8 cellular contexts compared by ENCODE assay signal in genomic region chr17:40098846-40099626, GRCh38. TPM values are rescaled to one million over a fixed set of nuclear protein-coding genes. Genes with fewer than 3 reads are reported as not detected.
DNase-seq lines count a peak whose midpoint lies in the region; ATAC-seq, FAIRE-seq and TF ChIP-seq lines count a peak whose summit lies in the region.

No MANE protein-coding gene starts in this region.

- peak; percentile 71 for ATAC-seq in HG02885 (IDR thresholded peaks at IDR 0.05; ENCODE audit: poor library complexity, unreplicated experiment)

- peak overlapping the region; percentile 81 for H3K27ac Mint-ChIP-seq in T-helper 2 cell treated with Interferon-gamma antibody and Interleukin-4, amounts not matched to agents 5 μg/mL and 100 μg/mL, for 36 hours

- H3K27me3 ChIP-seq in right atrium auricular region = no peaks in the 10 kb centered on the region

- FAIRE-seq in urothelium cell line (lab: Jason Lieb, UNC) = peak; percentile 86

- no peaks in the 10 kb centered on the region for H3K27me3 Mint-ChIP-seq in T-helper 2 cell treated with Interferon-gamma antibody and Interleukin-4, amounts not matched to agents 5 μg/mL and 100 μg/mL, for 36 hours (ENCODE audit: low read depth)

- DNase-seq in GM13976 (ENCODE audit: low spot score) (peak; percentile 96), NCI-H187 (lab: John Stamatoyannopoulos, UW) (peak; percentile 92 to 95), anterior cingulate cortex (lab: John Stamatoyannopoulos, UW) (peak; percentile 72 to 100 (median 96)), right atrium auricular region (ENCODE audit: low spot score) (peak; percentile 100), pulmonary artery endothelial cell (ENCODE audit: low read depth, low spot score) (peak; percentile 84), urothelium cell line (ENCODE audit: low spot score) (peak; percentile 99)
- DNase-seq in T-helper 2 cell treated with Interferon-gamma antibody and Interleukin-4, amounts not matched to agents 5 μg/mL and 100 μg/mL, for 36 hours (ENCODE audit: low spot score) = peak; percentile 94

- peaks cover 34% of the 10 kb centered on the region for H3K36me3 ChIP-seq in right atrium auricular region

- no peak for TF ChIP-seq CTCF in GM13976 (IDR thresholded peaks at IDR 0.05; ENCODE audit: borderline replicate concordance, control extremely low read depth, extremely low read depth, insufficient read depth, missing control alignments)
- no peak for TF ChIP-seq CTCF in right atrium auricular region (IDR thresholded peaks at IDR 0.05)

- peak overlapping the region; percentile 97 to 98 for H3K27ac ChIP-seq in right atrium auricular region

- peak overlapping the region; percentile 90 for H3K4me3 Mint-ChIP-seq in T-helper 2 cell treated with Interferon-gamma antibody and Interleukin-4, amounts not matched to agents 5 μg/mL and 100 μg/mL, for 36 hours

- no peaks in the 10 kb centered on the region for H3K9me3 ChIP-seq in right atrium auricular region

- H3K9me3 Mint-ChIP-seq in T-helper 2 cell treated with Interferon-gamma antibody and Interleukin-4, amounts not matched to agents 5 μg/mL and 100 μg/mL, for 36 hours = no peaks in the 10 kb centered on the region

- in situ Hi-C loops in GM13976 (cut with MboI; ENCODE audit: low sequenced_read_pairs, unreplicated experiment) = no loop called here

- H3K36me3 Mint-ChIP-seq in T-helper 2 cell treated with Interferon-gamma antibody and Interleukin-4, amounts not matched to agents 5 μg/mL and 100 μg/mL, for 36 hours (ENCODE audit: low read depth) = peaks cover 24% of the 10 kb centered on the region

- H3K4me3 ChIP-seq in right atrium auricular region = peak overlapping the region; percentile 67 to 71

- H3K4me1 Mint-ChIP-seq in T-helper 2 cell treated with Interferon-gamma antibody and Interleukin-4, amounts not matched to agents 5 μg/mL and 100 μg/mL, for 36 hours (ENCODE audit: low read depth) = peaks cover 64% of the 10 kb centered on the region

- H3K4me1 ChIP-seq in right atrium auricular region = peaks cover 0 to 80% of the 10 kb centered on the region in 2 donors

RNA-seq across cellular contexts. Expression of gene NR1D1, which starts 1.4 kb away (rescaled TPM):
- 1 to 10 TPM; 8.3 to 9.9 TPM for total RNA-seq in right atrium auricular region
- 0.73 and 0.78 TPM in 2 replicates for total RNA-seq in pulmonary artery endothelial cell

RNA-seq across cellular contexts. Expression of gene MSL1, which starts 22.7 kb away (rescaled TPM):
- 10 to 100 TPM; 42.2 to 52.5 TPM for total RNA-seq in right atrium auricular region
- 29.9 and 43.4 TPM in 2 replicates for total RNA-seq in pulmonary artery endothelial cell

RNA-seq across cellular contexts. Expression of gene THRA, which starts 36.3 kb away (rescaled TPM):
- total RNA-seq in right atrium auricular region (10 to 100 TPM; 60.3 to 69.0 TPM), pulmonary artery endothelial cell (14.2 and 26.4 TPM in 2 replicates)

RNA-seq across cellular contexts. Expression of gene CASC3, which starts 41.3 kb away (rescaled TPM):
- total RNA-seq in right atrium auricular region (10 to 100 TPM; 26.0 to 35.5 TPM), pulmonary artery endothelial cell (23.8 and 28.7 TPM in 2 replicates)

RNA-seq across cellular contexts. Expression of gene MED24, which starts 44.8 kb away (rescaled TPM):
- total RNA-seq in right atrium auricular region = 10 to 100 TPM; 44.2 to 44.7 TPM
- 38.7 and 71.2 TPM in 2 replicates for total RNA-seq in pulmonary artery endothelial cell

Comparison
In these comparisons a context has a peak if more than half of its experiments do, and no peak if none do; other contexts are left out.
1. Peak in every context shown above with its lines: DNase-seq, ATAC-seq, H3K4me3 ChIP-seq and H3K27ac ChIP-seq.